ENCODE assay signal across 18 cellular contexts in the genomic region with DNA sequence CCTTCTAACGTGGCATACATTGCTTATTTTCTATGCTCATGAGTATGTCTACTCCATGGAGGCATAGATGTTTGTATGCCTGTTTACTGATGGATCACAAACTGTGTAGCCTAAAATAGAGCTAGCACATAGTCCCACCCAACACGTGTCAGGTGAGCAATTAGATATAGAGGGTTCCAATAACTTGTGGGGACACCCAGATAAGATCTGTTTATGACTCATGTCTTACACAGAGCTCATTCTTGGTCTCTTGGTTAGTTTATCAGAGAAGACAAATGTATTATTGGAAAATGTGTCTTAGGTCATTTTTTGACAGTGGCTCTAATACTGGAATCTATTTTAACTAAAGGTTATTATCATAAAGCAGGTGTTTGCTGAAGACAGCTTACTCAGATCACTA. TPM values are rescaled to one million over a fixed set of nuclear protein-coding genes. Genes with fewer than 3 reads are reported as not detected.
DNase-seq lines count a peak whose midpoint lies in the region; ATAC-seq, FAIRE-seq and TF ChIP-seq lines count a peak whose summit lies in the region.
"Had no signal": no experiment of that assay in that cellular context is flagged by ENCODE, and none has a peak within 500 bp of the region (broad histone marks: within the 10 kb centered on the region; RNA-seq: fewer than 3 reads in every experiment).

No MANE protein-coding gene starts in this region.

- WGBS in A549 (ENCODE audit: missing lambda C conversion rate) = 28% methylated on average over 2 of the region's 2 CpGs

- H3K27ac ChIP-seq in A549 = no peak overlapping the region
- peak overlapping the region; percentile 38 for H3K27ac ChIP-seq in RWPE2 (ENCODE audit: poor library complexity, severe bottlenecking)
- no peak overlapping the region for H3K27ac ChIP-seq in osteoblast (ENCODE audit: low read depth, low read length)
- H3K27ac ChIP-seq: Peyer's patch had no signal

- TF ChIP-seq CTCF in A549 (IDR thresholded peaks at IDR 0.05) (no peak), RWPE2 (IDR thresholded peaks at IDR 0.05; ENCODE audit: poor library complexity, severe bottlenecking) (no peak), osteoblast (IDR thresholded peaks at IDR 0.05; ENCODE audit: extremely low read depth, low read depth, low read length) (no peak)

- H3K9me3 ChIP-seq in A549 (no peaks in the 10 kb centered on the region), RWPE2 (ENCODE audit: severe bottlenecking) (no peaks in the 10 kb centered on the region), osteoblast (ENCODE audit: low read depth, low read length) (no peaks in the 10 kb centered on the region), T-helper 17 cell (ENCODE audit: control insufficient read depth, low read length, poor library complexity, severe bottlenecking) (no peaks in the 10 kb centered on the region)
- H3K9me3 ChIP-seq: Caco-2, Peyer's patch had no signal

- no peaks in the 10 kb centered on the region for H4K20me1 ChIP-seq in osteoblast (ENCODE audit: insufficient read depth, low read length)

- no peak overlapping the region for H2AFZ ChIP-seq in osteoblast (ENCODE audit: low read length)

- no peak for DNase-seq in A549 (ENCODE audit: low read depth in 1 of 2, low spot score in 1 of 2)
- DNase-seq in HT1080 (ENCODE audit: low read depth) = peak; percentile 18
- DNase-seq in RWPE2 (ENCODE audit: low spot score) = no peak
- DNase-seq in iris pigment epithelial cell (ENCODE audit: low read depth) = peak; percentile 41
- DNase-seq in osteoblast (ENCODE audit: insufficient read length, low spot score, missing footprints) = no peak
- no peak for DNase-seq in T-helper 17 cell
- no peak for DNase-seq in stimulated activated naive CD4-positive, alpha-beta T cell treated with Interleukin-2 at 50 U/mL for 16 hours (lab: John Stamatoyannopoulos, UW)
- DNase-seq: Caco-2, H7, KBM-7, NCI-H1048, NCI-H146, NCI-H2227 treated with DMSO at 0.1 percent for 48 hours, NCI-H524 treated with DMSO at 0.1 percent for 48 hours, Peyer's patch, SIG-M5 had no signal

- H3K27me3 Mint-ChIP-seq in T-helper 17 cell = no peaks in the 10 kb centered on the region

- H3K36me3 Mint-ChIP-seq in T-helper 17 cell (ENCODE audit: low read depth) = no peaks in the 10 kb centered on the region

- H3K4me1 Mint-ChIP-seq in T-helper 17 cell = no peaks in the 10 kb centered on the region

- TF ChIP-seq POLR2A in A549 (IDR thresholded peaks at IDR 0.05; ENCODE audit: low read length) = no peak

- POLR2A ChIA-PET in A549 (lab: Yijun Ruan, JAX) = no interaction called here

- no peak overlapping the region for H3K4me3 Mint-ChIP-seq in T-helper 17 cell

- CTCF ChIA-PET in A549 (lab: Yijun Ruan, JAX) = no interaction called here

- no peak overlapping the region for H3K27ac Mint-ChIP-seq in T-helper 17 cell

- H3K4me2 ChIP-seq in A549 = no peak overlapping the region
- H3K4me2 ChIP-seq in osteoblast (ENCODE audit: insufficient read depth, low read length) = no peak overlapping the region

- H3K27me3 ChIP-seq in RWPE2 (ENCODE audit: insufficient read depth, poor library complexity, severe bottlenecking) (no peaks in the 10 kb centered on the region), osteoblast (ENCODE audit: insufficient read depth, low read length) (no peaks in the 10 kb centered on the region)
- H3K27me3 ChIP-seq: Peyer's patch had no signal

- no peak for FAIRE-seq in A549 (lab: Jason Lieb, UNC)

- ATAC-seq in A549 (no peak), RWPE2 (ENCODE audit: low read depth) (peak; percentile 54), T-helper 17 cell (no peak), GM21717 (IDR thresholded peaks at IDR 0.05; ENCODE audit: unreplicated experiment) (no peak)

- no peak for TF ChIP-seq EP300 in A549 (IDR thresholded peaks at IDR 0.05)

- H3K4me1 ChIP-seq in A549 (no peaks in the 10 kb centered on the region), RWPE2 (ENCODE audit: insufficient read depth, poor library complexity, severe bottlenecking) (peaks cover 15% of the 10 kb centered on the region), osteoblast (ENCODE audit: insufficient read depth, low read length) (no peaks in the 10 kb centered on the region)
- H3K4me1 ChIP-seq: Caco-2, Peyer's patch had no signal

- no peaks in the 10 kb centered on the region for H3K79me2 ChIP-seq in osteoblast (ENCODE audit: insufficient read depth, low read length)

- H3K36me3 ChIP-seq in RWPE2 (ENCODE audit: low read depth) (no peaks in the 10 kb centered on the region), osteoblast (ENCODE audit: insufficient read depth, low read length) (no peaks in the 10 kb centered on the region)
- H3K36me3 ChIP-seq: Peyer's patch had no signal

- no peak overlapping the region for H3K4me3 ChIP-seq in A549
- H3K4me3 ChIP-seq in RWPE2 (ENCODE audit: severe bottlenecking) = no peak overlapping the region
- no peak overlapping the region for H3K4me3 ChIP-seq in osteoblast (ENCODE audit: insufficient read depth, low read length)
- H3K4me3 ChIP-seq: Peyer's patch had no signal

- no peak for TF ChIP-seq RAD21 in A549 (conservative IDR thresholded peaks at IDR 0.05 in 1 of 2, IDR thresholded peaks at IDR 0.05 in 1 of 2)

TF ChIP-seq in A549, 52 proteins besides CTCF, POLR2A, EP300 and RAD21:
- TF ChIP-seq, protein P1, sequence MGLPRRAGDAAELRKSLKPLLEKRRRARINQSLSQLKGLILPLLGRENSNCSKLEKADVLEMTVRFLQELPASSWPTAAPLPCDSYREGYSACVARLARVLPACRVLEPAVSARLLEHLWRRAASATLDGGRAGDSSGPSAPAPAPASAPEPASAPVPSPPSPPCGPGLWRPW (IDR thresholded peaks at IDR 0.05) = no peak
- TF ChIP-seq SREBF2 (IDR thresholded peaks at IDR 0.05) (no peak), POLR2AphosphoS2 (conservative IDR thresholded peaks at IDR 0.05; ENCODE audit: low read length) (no peak), GATA3 (IDR thresholded peaks at IDR 0.05; ENCODE audit: borderline replicate concordance) (peak; percentile 32; the same call in 1 of the 2 replicates), ESRRA (IDR thresholded peaks at IDR 0.05; ENCODE audit: borderline replicate concordance, low read length) (no peak), FOSL2 (IDR thresholded peaks at IDR 0.05) (no peak), FOSL2 (CRISPR knock-in tag; IDR thresholded peaks at IDR 0.05) (peak; percentile 20; the same call in 1 of the 2 replicates), HDAC2 (IDR thresholded peaks at IDR 0.05) (no peak)
- TF ChIP-seq, protein P2, sequence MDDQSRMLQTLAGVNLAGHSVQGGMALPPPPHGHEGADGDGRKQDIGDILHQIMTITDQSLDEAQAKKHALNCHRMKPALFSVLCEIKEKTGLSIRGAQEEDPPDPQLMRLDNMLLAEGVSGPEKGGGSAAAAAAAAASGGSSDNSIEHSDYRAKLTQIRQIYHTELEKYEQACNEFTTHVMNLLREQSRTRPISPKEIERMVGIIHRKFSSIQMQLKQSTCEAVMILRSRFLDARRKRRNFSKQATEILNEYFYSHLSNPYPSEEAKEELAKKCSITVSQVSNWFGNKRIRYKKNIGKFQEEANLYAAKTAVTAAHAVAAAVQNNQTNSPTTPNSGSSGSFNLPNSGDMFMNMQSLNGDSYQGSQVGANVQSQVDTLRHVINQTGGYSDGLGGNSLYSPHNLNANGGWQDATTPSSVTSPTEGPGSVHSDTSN (IDR thresholded peaks at IDR 0.05) = no peak
- TF ChIP-seq, protein P3, sequence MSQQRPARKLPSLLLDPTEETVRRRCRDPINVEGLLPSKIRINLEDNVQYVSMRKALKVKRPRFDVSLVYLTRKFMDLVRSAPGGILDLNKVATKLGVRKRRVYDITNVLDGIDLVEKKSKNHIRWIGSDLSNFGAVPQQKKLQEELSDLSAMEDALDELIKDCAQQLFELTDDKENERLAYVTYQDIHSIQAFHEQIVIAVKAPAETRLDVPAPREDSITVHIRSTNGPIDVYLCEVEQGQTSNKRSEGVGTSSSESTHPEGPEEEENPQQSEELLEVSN (IDR thresholded peaks at IDR 0.05; ENCODE audit: borderline replicate concordance, low read depth) = no peak
- TF ChIP-seq, protein P4, sequence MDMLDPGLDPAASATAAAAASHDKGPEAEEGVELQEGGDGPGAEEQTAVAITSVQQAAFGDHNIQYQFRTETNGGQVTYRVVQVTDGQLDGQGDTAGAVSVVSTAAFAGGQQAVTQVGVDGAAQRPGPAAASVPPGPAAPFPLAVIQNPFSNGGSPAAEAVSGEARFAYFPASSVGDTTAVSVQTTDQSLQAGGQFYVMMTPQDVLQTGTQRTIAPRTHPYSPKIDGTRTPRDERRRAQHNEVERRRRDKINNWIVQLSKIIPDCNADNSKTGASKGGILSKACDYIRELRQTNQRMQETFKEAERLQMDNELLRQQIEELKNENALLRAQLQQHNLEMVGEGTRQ (IDR thresholded peaks at IDR 0.05) = no peak

RNA-seq across cellular contexts. Expression of a gene that starts 6.8 kb away (rescaled TPM):
- polyA plus RNA-seq in A549 (2011; rRNA removed) (not detected in 2 replicates), A549 (2017; fragmentation: RNase III; extraction: RNeasy Plus Mini Kit Qiagen cat#74134 plus additional on column Dnase treatment) (not detected in 3 replicates)
- not detected in 2 replicates for polyA plus RNA-seq in A549 (2012; cell fraction: cytosol; rRNA removed)
- polyA plus RNA-seq in A549 (2012; cell fraction: nucleus; rRNA removed) = not detected in 2 replicates
- polyA minus RNA-seq in A549 (2011; rRNA and poly(A)+ RNA removed) = not detected in 2 replicates
- not detected in 2 replicates for total RNA-seq in HT1080 (2014; rRNA removed; shearing (Covaris generic))
- not detected in 2 replicates for polyA plus RNA-seq in HT1080 (2015; cell fraction: cytosol; rRNA removed)
- not detected in 2 replicates for polyA plus RNA-seq in HT1080 (2015; cell fraction: nucleus; rRNA removed)
- total RNA-seq in osteoblast (not detected in 2 replicates), T-helper 17 cell (not detected)
- total RNA-seq: A673, Peyer's patch had no signal

Comparison
In these comparisons a context has a peak if more than half of its experiments do, and no peak if none do; other contexts are left out.
1. DNase-seq: peak in HT1080 (single experiment) and iris pigment epithelial cell (single experiment); none in A549 (0 of 2), RWPE2 (single experiment), osteoblast (single experiment), T-helper 17 cell (0 of 3) and stimulated activated naive CD4-positive, alpha-beta T cell treated with Interleukin-2 at 50 U/mL for 16 hours (single experiment).